8 cellular contexts compared by ENCODE assay signal in genomic region chr4:110621328-110621812, GRCh38. TPM values are rescaled to one million over a fixed set of nuclear protein-coding genes. Genes with fewer than 3 reads are reported as not detected.
DNase-seq lines count a peak whose midpoint lies in the region; ATAC-seq and TF ChIP-seq lines count a peak whose summit lies in the region.

No MANE protein-coding gene starts in this region.

- DNase-seq in AG04449 (ENCODE audit: low read depth, low spot score) (no peak), mesothelial cell of epicardium (ENCODE audit: low spot score in 2 of 2, unreplicated experiment in 2 of 2) (peak in 1 of 2 experiments; percentile 55), NCI-H2107 (lab: John Stamatoyannopoulos, UW) (no peak), NCI-H524 treated with DMSO at 0.1 percent for 48 hours (lab: John Stamatoyannopoulos, UW) (no peak), NCI-H510A treated with DMSO at 0.1 percent for 48 hours (lab: John Stamatoyannopoulos, UW) (no peak)

- H3K9me3 Mint-ChIP-seq in brain (peaks cover 0 to 18% (median 4%) of the 10 kb centered on the region in 5 experiments), mesothelial cell of epicardium (no peaks in the 10 kb centered on the region)

- CTCF ChIA-PET in AG04449 (lab: Yijun Ruan, JAX) = interaction anchor here (0.6 to 2.5 kb wide), 3 partner anchors 12 to 391 kb away, joined by 3 to 7 read pairs (median 4); no protein-coding TSS in a partner anchor

- TF ChIP-seq CTCF in AG04449 (IDR thresholded peaks at IDR 0.05; ENCODE audit: insufficient read depth, low read length, missing control alignments) (no peak), brain (conservative IDR thresholded peaks at IDR 0.05) (peak in 1 of 2 experiments; percentile 2), mesothelial cell of epicardium (IDR thresholded peaks at IDR 0.05; ENCODE audit: unreplicated experiment) (no peak)

- H3K4me3 Mint-ChIP-seq in brain (peak overlapping the region; percentile 80 to 88 (median 84)), mesothelial cell of epicardium (peak overlapping the region; percentile 86)

- H3K36me3 Mint-ChIP-seq in brain (peaks cover 19% of the 10 kb centered on the region), mesothelial cell of epicardium (peaks cover 18% of the 10 kb centered on the region)

- ATAC-seq in GM19395 (IDR thresholded peaks at IDR 0.05; ENCODE audit: unreplicated experiment) (peak; percentile 11), HG03439 (IDR thresholded peaks at IDR 0.05; ENCODE audit: unreplicated experiment) (no peak)

- POLR2A ChIA-PET in AG04449 (lab: Yijun Ruan, JAX) = no interaction called here

- H3K27me3 Mint-ChIP-seq in brain (peaks cover 100% of the 10 kb centered on the region), mesothelial cell of epicardium (ENCODE audit: low read depth) (peaks cover 28% of the 10 kb centered on the region)

- H3K4me3 ChIP-seq in AG04449 (ENCODE audit: low read depth, low read length) = peak overlapping the region; percentile 18

- H3K4me1 Mint-ChIP-seq in brain (peaks cover 59% of the 10 kb centered on the region), mesothelial cell of epicardium (peaks cover 78% of the 10 kb centered on the region)

- H3K27ac Mint-ChIP-seq in brain (peak overlapping the region in 3 of 5 experiments; percentile 33 to 94 (median 91)), mesothelial cell of epicardium (peak overlapping the region; percentile 95)

RNA-seq across cellular contexts. Expression of gene PITX2, which starts 1.5 kb away (rescaled TPM):
- not detected for polyA plus RNA-seq in brain (ENCODE audit: insufficient read depth, low read depth, low replicate concordance)
- total RNA-seq in mesothelial cell of epicardium = 88.7 to 99.3 TPM (median 95.5 TPM) in 3 replicates
